Comparison of ENCODE assay signal across 34 cellular contexts in the genomic region with DNA sequence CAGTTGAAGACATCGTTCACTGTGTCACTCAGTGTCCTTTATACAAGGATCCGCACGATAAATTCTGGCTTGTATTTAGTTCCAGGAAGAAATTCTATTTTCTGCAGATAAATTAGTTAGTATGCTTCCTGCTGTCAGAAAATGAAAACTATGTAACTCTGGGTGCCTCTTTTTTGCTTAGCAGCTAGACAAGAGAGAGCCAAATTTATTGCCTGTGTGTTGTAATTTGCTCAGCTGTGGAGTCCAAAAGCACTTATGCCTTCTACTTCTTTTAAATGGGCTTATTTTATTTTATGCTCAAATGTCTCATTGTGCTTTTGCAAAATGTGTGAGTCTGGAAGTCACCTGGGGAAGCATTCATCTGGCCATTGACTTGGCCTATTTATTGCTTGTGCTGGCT. TPM values are rescaled to one million over a fixed set of nuclear protein-coding genes. Genes with fewer than 3 reads are reported as not detected.
"Had no signal": no experiment of that assay in that cellular context is flagged by ENCODE, and none has a peak within 500 bp of the region (broad histone marks: within the 10 kb centered on the region; RNA-seq: fewer than 3 reads in every experiment).

No MANE protein-coding gene starts in this region.

- H3K4me3 ChIP-seq: colonic mucosa, heart right ventricle, lung, prostate gland, right atrium auricular region, smooth muscle cell, testis, tibial artery had no signal

- H3K27ac ChIP-seq: colonic mucosa, epithelial cell of prostate, heart right ventricle, neutrophil, prostate gland, right atrium auricular region, testis, tibial artery had no signal

- H3K27me3 ChIP-seq: colonic mucosa, heart right ventricle, right atrium auricular region, testis, tibial artery had no signal

- H3K4me1 ChIP-seq: colonic mucosa, prostate gland, testis had no signal

- DNase-seq: colonic mucosa; effector CD8-positive, alpha-beta T cell; foreskin melanocyte; glutamatergic neuron; heart right ventricle; hippocampal formation; immature natural killer cell; islet precursor cell; kidney glomerular epithelial cell; left colon; natural killer cell; stimulated activated CD4-positive, alpha-beta T cell treated with anti-CD3 and anti-CD28 coated beads, Interleukin-12 subunit alpha, Interleukin-12 subunit beta, amount 100 ng/mL, for 4 hours; stimulated activated CD4-positive, alpha-beta T cell treated with anti-CD3 and anti-CD28 coated beads, Interleukin-1b, Interleukin-23, amount 100 ng/mL, for 48 hours; stimulated activated CD4-positive, alpha-beta T cell treated with anti-CD3 and anti-CD28 coated beads, Interleukin-4, amount 100 ng/mL, for 1 hour; stimulated activated CD8-positive, alpha-beta memory T cell treated with anti-CD3 and anti-CD28 coated beads, Interleukin-4, amount 100 ng/mL, for 48 hours; stimulated activated naive CD4-positive, alpha-beta T cell; stimulated activated naive CD8-positive, alpha-beta T cell treated with anti-CD3 and anti-CD28 coated beads, Interleukin-15, amount 100 ng/mL, for 72 hours; testis; tibial artery had no signal

- H3K36me3 ChIP-seq: colonic mucosa, heart right ventricle, neutrophil, prostate gland, right atrium auricular region, tibial artery had no signal

- ATAC-seq: esophagus mucosa; stimulated activated naive CD8-positive, alpha-beta T cell treated with anti-CD3 and anti-CD28 coated beads, Interleukin-15, amount 100 ng/mL, for 72 hours had no signal

- H3K9me3 ChIP-seq: colonic mucosa, neutrophil, prostate gland, right atrium auricular region, testis, tibial artery had no signal

- H3K4me2 ChIP-seq: smooth muscle cell had no signal

RNA-seq across cellular contexts. Expression of gene KCNK16, which starts 56.5 kb away (rescaled TPM):
- total RNA-seq: cerebellum, colonic mucosa, endodermal cell, esophagus mucosa, heart right ventricle, left colon, liver, lung, mononuclear cell, natural killer cell, neural crest cell, omental fat pad, prostate gland, right atrium auricular region, sciatic nerve, smooth muscle cell, testis, urinary bladder had no signal
